Comparison of ENCODE assay signal across 8 cellular contexts in the genomic region with DNA sequence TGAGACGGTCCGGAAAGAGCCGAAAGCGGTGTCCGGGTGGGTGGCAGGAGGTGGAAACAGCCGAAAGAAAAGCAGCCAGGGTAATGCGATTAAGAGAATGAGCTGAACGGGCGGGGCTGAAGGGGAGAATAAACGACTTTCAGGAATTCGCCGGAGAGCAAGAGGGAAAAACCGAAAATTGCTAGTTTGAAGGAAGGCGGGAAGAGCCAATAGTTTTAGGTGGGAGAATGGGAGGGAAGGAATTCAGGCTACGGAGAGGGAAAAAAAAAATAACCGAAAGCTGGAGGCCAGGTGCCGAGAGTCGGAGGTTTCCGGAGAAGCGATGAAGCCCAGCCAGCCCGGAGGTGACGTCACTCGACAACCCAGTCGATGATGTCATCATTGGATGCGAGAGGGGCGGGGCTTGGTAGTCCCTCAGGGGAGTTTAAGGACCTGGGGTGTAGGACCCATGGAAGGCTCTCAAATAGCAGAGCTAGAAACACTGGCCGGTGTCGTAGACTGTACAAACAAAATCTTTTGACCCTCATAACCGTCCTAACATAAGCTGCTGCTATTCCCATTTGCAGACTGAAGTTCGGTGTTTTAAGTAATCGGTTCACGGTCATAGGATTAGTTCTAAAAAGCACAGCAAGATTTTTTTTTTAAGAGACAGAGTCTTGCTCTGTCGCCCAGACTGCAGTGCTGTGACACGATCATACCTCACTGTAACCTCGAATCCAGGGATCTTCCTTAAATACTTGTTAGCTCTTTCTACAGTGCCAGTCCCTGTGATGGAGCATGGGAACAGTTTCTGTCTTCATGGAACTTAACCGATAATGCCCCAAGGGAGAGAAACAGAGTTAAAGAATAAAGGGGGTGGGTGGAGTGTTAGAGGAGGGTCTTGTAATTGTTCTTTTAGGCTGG. TPM values are rescaled to one million over a fixed set of nuclear protein-coding genes. Genes with fewer than 3 reads are reported as not detected.
DNase-seq lines count a peak whose midpoint lies in the region; ATAC-seq and TF ChIP-seq lines count a peak whose summit lies in the region.

A gene (minus strand): TSS at position 331 of the 903 bp plus-strand sequence. CDS start 1,192 bp downstream, outside the sequence.

- ATAC-seq in GM19023 (IDR thresholded peaks at IDR 0.05; ENCODE audit: unreplicated experiment): peak; percentile 37

- peak within 1 kb of the TSS; percentile 100 for H3K27ac Mint-ChIP-seq in endothelial cell (ENCODE audit: unreplicated experiment)

- H3K27me3 Mint-ChIP-seq in endothelial cell (ENCODE audit: unreplicated experiment): peaks cover 9% of the 10 kb centered on the region

- WGBS in mesodermal cell (ENCODE audit: insufficient coverage in 2 of 2), 2 experiments: 17 to 22% methylated on average over 36 of the region's 36 CpGs

- peak within 1 kb of the TSS; percentile 98 for H3K4me3 Mint-ChIP-seq in endothelial cell (ENCODE audit: unreplicated experiment)

- peak within 1 kb of the TSS; percentile 100 for H3K4me3 ChIP-seq in mesodermal cell (ENCODE audit: extremely low read depth, insufficient read depth, low read length, poor library complexity, severe bottlenecking)

- no peaks in the 10 kb centered on the region for H3K9me3 Mint-ChIP-seq in endothelial cell (ENCODE audit: unreplicated experiment)

- H3K9me3 ChIP-seq in mesodermal cell (ENCODE audit: control insufficient read depth, low read length): no peaks in the 10 kb centered on the region

- peak within 1 kb of the TSS; percentile 98 for H3K27ac ChIP-seq in mesodermal cell (ENCODE audit: low read depth, low read length, severe bottlenecking)

- peaks cover 28% of the 10 kb centered on the region for H3K36me3 Mint-ChIP-seq in endothelial cell (ENCODE audit: low read depth, unreplicated experiment)

- H3K4me1 ChIP-seq in mesodermal cell (ENCODE audit: control insufficient read depth, insufficient read depth, low read length, poor library complexity, severe bottlenecking): peaks cover 6% of the 10 kb centered on the region

- TF ChIP-seq EP300 in Ishikawa (IDR thresholded peaks at IDR 0.05; ENCODE audit: borderline replicate concordance): no peak

- peak; percentile 92 for DNase-seq in AG08395 (ENCODE audit: low spot score)
- DNase-seq in OCI-M1 (lab: John Stamatoyannopoulos, UW): peak; percentile 97
- DNase-seq in activated T-cell treated with anti-CD3 and anti-CD28 coated beads for 1 hour (ENCODE audit: low read depth): peak; percentile 94
- DNase-seq in endothelial cell (ENCODE audit: low spot score): peak; percentile 93
- peak; percentile 85 to 93 for DNase-seq in stimulated activated CD8-positive, alpha-beta memory T cell treated with anti-CD3 and anti-CD28 coated beads, Interleukin-15, amount 100 ng/mL, for 4 hours (ENCODE audit: low read depth in 2 of 2)

- peaks cover 13% of the 10 kb centered on the region for H3K36me3 ChIP-seq in mesodermal cell (ENCODE audit: control insufficient read depth, insufficient read depth, low read length)

- peaks cover 30% of the 10 kb centered on the region for H3K4me1 Mint-ChIP-seq in endothelial cell (ENCODE audit: unreplicated experiment)

- no peak for TF ChIP-seq RAD21 in Ishikawa (IDR thresholded peaks at IDR 0.05; ENCODE audit: low read depth)

- no peak for TF ChIP-seq CTCF in endothelial cell (IDR thresholded peaks at IDR 0.05; ENCODE audit: unreplicated experiment)

TF ChIP-seq in Ishikawa, 13 proteins besides CTCF, POLR2A, EP300 and RAD21:
- TF ChIP-seq FOXM1 (IDR thresholded peaks at IDR 0.05; ENCODE audit: borderline replicate concordance, low read depth) (no peak), ZBTB7A (IDR thresholded peaks at IDR 0.05; ENCODE audit: low read depth) (no peak), CREB1 (IDR thresholded peaks at IDR 0.05; ENCODE audit: low read depth) (peak; percentile 94), YY1 (IDR thresholded peaks at IDR 0.05; ENCODE audit: low read depth) (no peak), TAF1 (IDR thresholded peaks at IDR 0.05; ENCODE audit: low read depth) (peak; percentile 43; the same call in 1 of the 2 replicates), TEAD4 (IDR thresholded peaks at IDR 0.05) (no peak; the same call in 1 of the 2 replicates), TCF12 (IDR thresholded peaks at IDR 0.05; ENCODE audit: low read depth) (no peak; the same call in 1 of the 2 replicates), EGR1 (IDR thresholded peaks at IDR 0.05) (no peak), CEBPB (IDR thresholded peaks at IDR 0.05) (no peak), NFIC (IDR thresholded peaks at IDR 0.05) (no peak)
- TF ChIP-seq, protein P1, sequence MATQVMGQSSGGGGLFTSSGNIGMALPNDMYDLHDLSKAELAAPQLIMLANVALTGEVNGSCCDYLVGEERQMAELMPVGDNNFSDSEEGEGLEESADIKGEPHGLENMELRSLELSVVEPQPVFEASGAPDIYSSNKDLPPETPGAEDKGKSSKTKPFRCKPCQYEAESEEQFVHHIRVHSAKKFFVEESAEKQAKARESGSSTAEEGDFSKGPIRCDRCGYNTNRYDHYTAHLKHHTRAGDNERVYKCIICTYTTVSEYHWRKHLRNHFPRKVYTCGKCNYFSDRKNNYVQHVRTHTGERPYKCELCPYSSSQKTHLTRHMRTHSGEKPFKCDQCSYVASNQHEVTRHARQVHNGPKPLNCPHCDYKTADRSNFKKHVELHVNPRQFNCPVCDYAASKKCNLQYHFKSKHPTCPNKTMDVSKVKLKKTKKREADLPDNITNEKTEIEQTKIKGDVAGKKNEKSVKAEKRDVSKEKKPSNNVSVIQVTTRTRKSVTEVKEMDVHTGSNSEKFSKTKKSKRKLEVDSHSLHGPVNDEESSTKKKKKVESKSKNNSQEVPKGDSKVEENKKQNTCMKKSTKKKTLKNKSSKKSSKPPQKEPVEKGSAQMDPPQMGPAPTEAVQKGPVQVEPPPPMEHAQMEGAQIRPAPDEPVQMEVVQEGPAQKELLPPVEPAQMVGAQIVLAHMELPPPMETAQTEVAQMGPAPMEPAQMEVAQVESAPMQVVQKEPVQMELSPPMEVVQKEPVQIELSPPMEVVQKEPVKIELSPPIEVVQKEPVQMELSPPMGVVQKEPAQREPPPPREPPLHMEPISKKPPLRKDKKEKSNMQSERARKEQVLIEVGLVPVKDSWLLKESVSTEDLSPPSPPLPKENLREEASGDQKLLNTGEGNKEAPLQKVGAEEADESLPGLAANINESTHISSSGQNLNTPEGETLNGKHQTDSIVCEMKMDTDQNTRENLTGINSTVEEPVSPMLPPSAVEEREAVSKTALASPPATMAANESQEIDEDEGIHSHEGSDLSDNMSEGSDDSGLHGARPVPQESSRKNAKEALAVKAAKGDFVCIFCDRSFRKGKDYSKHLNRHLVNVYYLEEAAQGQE (IDR thresholded peaks at IDR 0.05; ENCODE audit: low read depth): no peak
- TF ChIP-seq, protein P2, sequence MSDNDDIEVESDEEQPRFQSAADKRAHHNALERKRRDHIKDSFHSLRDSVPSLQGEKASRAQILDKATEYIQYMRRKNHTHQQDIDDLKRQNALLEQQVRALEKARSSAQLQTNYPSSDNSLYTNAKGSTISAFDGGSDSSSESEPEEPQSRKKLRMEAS (IDR thresholded peaks at IDR 0.05): no peak
- TF ChIP-seq, protein P3, sequence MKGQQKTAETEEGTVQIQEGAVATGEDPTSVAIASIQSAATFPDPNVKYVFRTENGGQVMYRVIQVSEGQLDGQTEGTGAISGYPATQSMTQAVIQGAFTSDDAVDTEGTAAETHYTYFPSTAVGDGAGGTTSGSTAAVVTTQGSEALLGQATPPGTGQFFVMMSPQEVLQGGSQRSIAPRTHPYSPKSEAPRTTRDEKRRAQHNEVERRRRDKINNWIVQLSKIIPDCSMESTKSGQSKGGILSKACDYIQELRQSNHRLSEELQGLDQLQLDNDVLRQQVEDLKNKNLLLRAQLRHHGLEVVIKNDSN (IDR thresholded peaks at IDR 0.05): no peak

RNA-seq across cellular contexts. Expression of the gene that starts here (rescaled TPM):
- 56.7 TPM for total RNA-seq in endothelial cell (ENCODE audit: unreplicated experiment)
- 16.0 TPM for polyA plus RNA-seq in mesodermal cell (2013, experiment 1 of 2)
- 13.8 TPM for polyA plus RNA-seq in mesodermal cell (2013, experiment 2 of 2)

Comparison
In these comparisons a context has a peak if more than half of its experiments do, and no peak if none do; other contexts are left out.
1. Peak in every context shown above with its lines: DNase-seq, ATAC-seq, H3K4me3 ChIP-seq and H3K27ac ChIP-seq.